Comparison of ENCODE assay signal across 1 cellular context in the genomic region with DNA sequence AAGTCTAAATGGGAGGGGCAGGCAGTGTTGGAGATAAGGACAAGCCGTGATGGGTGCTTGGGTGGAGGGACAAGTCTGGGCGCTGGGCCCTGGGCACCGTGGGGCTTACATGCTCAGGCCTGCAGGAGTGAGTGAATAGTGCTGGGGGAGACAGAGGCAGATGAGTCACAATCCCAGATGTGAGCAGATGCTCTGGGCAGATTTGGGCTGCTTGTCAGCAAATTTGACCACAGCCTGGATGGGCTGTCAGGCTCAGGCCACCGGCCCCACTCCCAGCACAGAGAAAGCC.
TF ChIP-seq lines count a peak whose summit lies in the region.

No MANE protein-coding gene starts in this region.

TF ChIP-seq in K562, 482 proteins besides CTCF, POLR2A, EP300 and RAD21 (continued from another document):
- TF ChIP-seq ZFP36 (IDR thresholded peaks at IDR 0.05; ENCODE audit: low read depth, low read length, partially characterized antibody) (no peak), ATF1 (CRISPR knock-in tag; IDR thresholded peaks at IDR 0.05) (no peak), ATF1 (tag; IDR thresholded peaks at IDR 0.05) (no peak; the same call in 1 of the 2 replicates), SIN3B (IDR thresholded peaks at IDR 0.05; ENCODE audit: low read depth) (no peak), POLR2G (IDR thresholded peaks at IDR 0.05; ENCODE audit: low read depth, low read length) (peak; percentile 66), FIP1L1 (IDR thresholded peaks at IDR 0.05; ENCODE audit: low read depth, low read length, poor library complexity, severe bottlenecking) (no peak)
- TF ChIP-seq, protein P1, sequence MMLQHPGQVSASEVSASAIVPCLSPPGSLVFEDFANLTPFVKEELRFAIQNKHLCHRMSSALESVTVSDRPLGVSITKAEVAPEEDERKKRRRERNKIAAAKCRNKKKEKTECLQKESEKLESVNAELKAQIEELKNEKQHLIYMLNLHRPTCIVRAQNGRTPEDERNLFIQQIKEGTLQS (IDR thresholded peaks at IDR 0.05): peak; percentile 97
- TF ChIP-seq, protein P1 (CRISPR knock-in tag; conservative IDR thresholded peaks at IDR 0.05): peak; percentile 91; the same call in 1 of the 2 replicates
- TF ChIP-seq, protein P2, sequence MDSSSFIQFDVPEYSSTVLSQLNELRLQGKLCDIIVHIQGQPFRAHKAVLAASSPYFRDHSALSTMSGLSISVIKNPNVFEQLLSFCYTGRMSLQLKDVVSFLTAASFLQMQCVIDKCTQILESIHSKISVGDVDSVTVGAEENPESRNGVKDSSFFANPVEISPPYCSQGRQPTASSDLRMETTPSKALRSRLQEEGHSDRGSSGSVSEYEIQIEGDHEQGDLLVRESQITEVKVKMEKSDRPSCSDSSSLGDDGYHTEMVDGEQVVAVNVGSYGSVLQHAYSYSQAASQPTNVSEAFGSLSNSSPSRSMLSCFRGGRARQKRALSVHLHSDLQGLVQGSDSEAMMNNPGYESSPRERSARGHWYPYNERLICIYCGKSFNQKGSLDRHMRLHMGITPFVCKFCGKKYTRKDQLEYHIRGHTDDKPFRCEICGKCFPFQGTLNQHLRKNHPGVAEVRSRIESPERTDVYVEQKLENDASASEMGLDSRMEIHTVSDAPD (CRISPR knock-in tag; IDR thresholded peaks at IDR 0.05): no peak
- TF ChIP-seq, protein P3, sequence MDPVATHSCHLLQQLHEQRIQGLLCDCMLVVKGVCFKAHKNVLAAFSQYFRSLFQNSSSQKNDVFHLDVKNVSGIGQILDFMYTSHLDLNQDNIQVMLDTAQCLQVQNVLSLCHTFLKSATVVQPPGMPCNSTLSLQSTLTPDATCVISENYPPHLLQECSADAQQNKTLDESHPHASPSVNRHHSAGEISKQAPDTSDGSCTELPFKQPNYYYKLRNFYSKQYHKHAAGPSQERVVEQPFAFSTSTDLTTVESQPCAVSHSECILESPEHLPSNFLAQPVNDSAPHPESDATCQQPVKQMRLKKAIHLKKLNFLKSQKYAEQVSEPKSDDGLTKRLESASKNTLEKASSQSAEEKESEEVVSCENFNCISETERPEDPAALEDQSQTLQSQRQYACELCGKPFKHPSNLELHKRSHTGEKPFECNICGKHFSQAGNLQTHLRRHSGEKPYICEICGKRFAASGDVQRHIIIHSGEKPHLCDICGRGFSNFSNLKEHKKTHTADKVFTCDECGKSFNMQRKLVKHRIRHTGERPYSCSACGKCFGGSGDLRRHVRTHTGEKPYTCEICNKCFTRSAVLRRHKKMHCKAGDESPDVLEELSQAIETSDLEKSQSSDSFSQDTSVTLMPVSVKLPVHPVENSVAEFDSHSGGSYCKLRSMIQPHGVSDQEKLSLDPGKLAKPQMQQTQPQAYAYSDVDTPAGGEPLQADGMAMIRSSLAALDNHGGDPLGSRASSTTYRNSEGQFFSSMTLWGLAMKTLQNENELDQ (CRISPR knock-in tag; IDR thresholded peaks at IDR 0.05; ENCODE audit: borderline replicate concordance): no peak
- TF ChIP-seq, protein P4, sequence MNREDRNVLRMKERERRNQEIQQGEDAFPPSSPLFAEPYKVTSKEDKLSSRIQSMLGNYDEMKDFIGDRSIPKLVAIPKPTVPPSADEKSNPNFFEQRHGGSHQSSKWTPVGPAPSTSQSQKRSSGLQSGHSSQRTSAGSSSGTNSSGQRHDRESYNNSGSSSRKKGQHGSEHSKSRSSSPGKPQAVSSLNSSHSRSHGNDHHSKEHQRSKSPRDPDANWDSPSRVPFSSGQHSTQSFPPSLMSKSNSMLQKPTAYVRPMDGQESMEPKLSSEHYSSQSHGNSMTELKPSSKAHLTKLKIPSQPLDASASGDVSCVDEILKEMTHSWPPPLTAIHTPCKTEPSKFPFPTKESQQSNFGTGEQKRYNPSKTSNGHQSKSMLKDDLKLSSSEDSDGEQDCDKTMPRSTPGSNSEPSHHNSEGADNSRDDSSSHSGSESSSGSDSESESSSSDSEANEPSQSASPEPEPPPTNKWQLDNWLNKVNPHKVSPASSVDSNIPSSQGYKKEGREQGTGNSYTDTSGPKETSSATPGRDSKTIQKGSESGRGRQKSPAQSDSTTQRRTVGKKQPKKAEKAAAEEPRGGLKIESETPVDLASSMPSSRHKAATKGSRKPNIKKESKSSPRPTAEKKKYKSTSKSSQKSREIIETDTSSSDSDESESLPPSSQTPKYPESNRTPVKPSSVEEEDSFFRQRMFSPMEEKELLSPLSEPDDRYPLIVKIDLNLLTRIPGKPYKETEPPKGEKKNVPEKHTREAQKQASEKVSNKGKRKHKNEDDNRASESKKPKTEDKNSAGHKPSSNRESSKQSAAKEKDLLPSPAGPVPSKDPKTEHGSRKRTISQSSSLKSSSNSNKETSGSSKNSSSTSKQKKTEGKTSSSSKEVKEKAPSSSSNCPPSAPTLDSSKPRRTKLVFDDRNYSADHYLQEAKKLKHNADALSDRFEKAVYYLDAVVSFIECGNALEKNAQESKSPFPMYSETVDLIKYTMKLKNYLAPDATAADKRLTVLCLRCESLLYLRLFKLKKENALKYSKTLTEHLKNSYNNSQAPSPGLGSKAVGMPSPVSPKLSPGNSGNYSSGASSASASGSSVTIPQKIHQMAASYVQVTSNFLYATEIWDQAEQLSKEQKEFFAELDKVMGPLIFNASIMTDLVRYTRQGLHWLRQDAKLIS (CRISPR knock-in tag; IDR thresholded peaks at IDR 0.05): 0 out of 2 replicates have a peak, but pooled peaks have one; percentile 16
TF ChIP-seq in K562: peak in this region for 104.
